ENCODE assay signal across 1 cellular context in genomic region chr11:124920870-124921609, GRCh38.
TF ChIP-seq lines count a peak whose summit lies in the region.

No MANE protein-coding gene starts in this region.

TF ChIP-seq in endothelial cell of umbilical vein, 7 proteins besides CTCF, POLR2A, EP300 and RAD21 (continued from another document):
- no peak for TF ChIP-seq JUN (IDR thresholded peaks at IDR 0.05; ENCODE audit: borderline replicate concordance, insufficient read depth, insufficient read length, low read depth)
